In genomic region chr9:137313956-137314560, GRCh38 we compare ENCODE assay signal across 1 cellular context.
A peak's percentile ranks its signal among the peaks of the same experiment; 100 is the strongest.
TF ChIP-seq lines count a peak whose summit lies in the region.

No MANE protein-coding gene starts in this region.

TF ChIP-seq in K562, 482 proteins besides CTCF, POLR2A, EP300 and RAD21:
- 0 out of 2 replicates have a peak, but pooled peaks have one; percentile 19 for TF ChIP-seq POLR2G (IDR thresholded peaks at IDR 0.05; ENCODE audit: low read depth, low read length)
- TF ChIP-seq CHAMP1 (IDR thresholded peaks at IDR 0.05), result no peak
